ENCODE assay signal across 19 cellular contexts in the genomic region with DNA sequence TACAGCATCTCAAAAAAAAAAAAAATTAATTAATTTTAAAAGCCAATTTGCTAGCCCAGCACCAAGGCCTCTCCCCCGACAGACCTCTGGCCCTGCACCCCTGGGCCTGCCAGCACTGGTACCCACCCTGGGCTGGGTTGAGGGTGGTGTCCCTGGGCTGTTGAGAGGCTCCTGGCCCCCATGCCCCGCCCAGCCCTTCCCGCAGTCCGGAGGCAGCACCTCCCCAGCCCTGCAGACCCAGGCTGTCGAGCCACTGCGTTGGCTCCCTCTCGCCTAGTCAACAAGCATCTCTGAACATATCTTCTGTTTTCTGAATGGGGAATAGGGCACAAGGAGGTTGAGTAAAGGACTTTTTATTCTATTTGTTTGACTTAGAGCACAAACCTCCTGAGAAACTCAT.
DNase-seq lines count a peak whose midpoint lies in the region; ATAC-seq and TF ChIP-seq lines count a peak whose summit lies in the region.
"Had no signal": no experiment of that assay in that cellular context is flagged by ENCODE, and none has a peak within 500 bp of the region (broad histone marks: within the 10 kb centered on the region; RNA-seq: fewer than 3 reads in every experiment).

No MANE protein-coding gene starts in this region.

- intact Hi-C loops in spleen (cut with DNase I; ENCODE audit: low total_unique reads), result no loop called here

- no peak overlapping the region for H3K4me3 ChIP-seq in RWPE2 (ENCODE audit: severe bottlenecking)
- H3K4me3 ChIP-seq in spleen, result no peak overlapping the region
- H3K4me3 ChIP-seq: A549, HAP-1 had no signal

- 92 to 97% (median 96%) methylated on average over 6 to 7 of the region's 7 CpGs for WGBS in spleen, 5 donors

- H3K4me1 ChIP-seq in RWPE2 (ENCODE audit: insufficient read depth, poor library complexity, severe bottlenecking) (no peaks in the 10 kb centered on the region), spleen (peaks cover 0 to 14% (median 2%) of the 10 kb centered on the region in 6 donors)
- H3K4me1 ChIP-seq: A549, Caco-2, HAP-1 had no signal

- H3K27ac ChIP-seq in RWPE2 (ENCODE audit: poor library complexity, severe bottlenecking) (no peak overlapping the region), spleen (no peak overlapping the region)
- H3K27ac ChIP-seq: 22Rv1, A549, C4-2B had no signal

- TF ChIP-seq POLR2A in spleen (IDR thresholded peaks at IDR 0.05), result no peak

- DNase-seq in activated effector memory CD4-positive, alpha-beta T cell treated with anti-CD3 and anti-CD28 coated beads, Interleukin-2, amount 50 U/mL, for 16 hours, result peak; percentile 34
- DNase-seq in activated effector memory CD4-positive, alpha-beta T cell treated with Interleukin-2 at 50 U/mL for 16 hours, result no peak
- DNase-seq in RWPE2 (ENCODE audit: low spot score) (peak; percentile 42), islet precursor cell (peak; percentile 52), spleen (peak; percentile 66), DMS153 (lab: John Stamatoyannopoulos, UW) (no peak), activated gamma-delta T cell (lab: John Stamatoyannopoulos, UW) (no peak)
- DNase-seq: AML-193; Caco-2; CD4-positive, alpha-beta T cell; DMS79 treated with DMSO at 0.1 percent for 48 hours; GF-D8; GOT3; IMR-90 had no signal

- TF ChIP-seq CTCF in RWPE2 (IDR thresholded peaks at IDR 0.05; ENCODE audit: poor library complexity, severe bottlenecking) (no peak), spleen (IDR thresholded peaks at IDR 0.05 in 8 of 11, conservative IDR thresholded peaks at IDR 0.05 in 3 of 11) (no peak)

- H3K36me3 ChIP-seq in RWPE2 (ENCODE audit: low read depth), result no peaks in the 10 kb centered on the region
- no peaks in the 10 kb centered on the region for H3K36me3 ChIP-seq in spleen
- H3K36me3 ChIP-seq: HAP-1 had no signal

- H3K27me3 ChIP-seq in RWPE2 (ENCODE audit: insufficient read depth, poor library complexity, severe bottlenecking) (no peaks in the 10 kb centered on the region), spleen (replicated peaks in 1 of 7) (peaks cover 0 to 33% (median 0%) of the 10 kb centered on the region in 7 donors)

- ATAC-seq in RWPE2 (ENCODE audit: low read depth) (no peak), HG02840 (IDR thresholded peaks at IDR 0.05; ENCODE audit: low FRiP score, unreplicated experiment) (no peak)
- ATAC-seq: A549 had no signal

- H3K9me3 ChIP-seq in RWPE2 (ENCODE audit: severe bottlenecking) (no peaks in the 10 kb centered on the region), spleen (no peaks in the 10 kb centered on the region)
- H3K9me3 ChIP-seq: A549, Caco-2, HAP-1 had no signal

Comparison
In these comparisons a context has a peak if more than half of its experiments do, and no peak if none do; other contexts are left out.
1. DNase-seq: peak in activated effector memory CD4-positive, alpha-beta T cell treated with anti-CD3 and anti-CD28 coated beads, Interleukin-2, amount 50 U/mL, for 16 hours (single experiment), RWPE2 (single experiment), islet precursor cell (single experiment) and spleen (single experiment); none in activated effector memory CD4-positive, alpha-beta T cell treated with Interleukin-2 at 50 U/mL for 16 hours (single experiment), DMS153 (single experiment) and activated gamma-delta T cell (single experiment).